In genomic region chr11:8033312-8033715, GRCh38 we compare ENCODE assay signal across 9 cellular contexts. TPM values are rescaled to one million over a fixed set of nuclear protein-coding genes. Genes with fewer than 3 reads are reported as not detected.
DNase-seq lines count a peak whose midpoint lies in the region; ATAC-seq and TF ChIP-seq lines count a peak whose summit lies in the region.
"Had no signal": no experiment of that assay in that cellular context is flagged by ENCODE, and none has a peak within 500 bp of the region (broad histone marks: within the 10 kb centered on the region; RNA-seq: fewer than 3 reads in every experiment).

No MANE protein-coding gene starts in this region.

- H3K9me3 Mint-ChIP-seq in activated naive CD8-positive, alpha-beta T cell treated with anti-CD3 and anti-CD28 coated beads for 36 hours: no peaks in the 10 kb centered on the region
- H3K9me3 Mint-ChIP-seq: activated naive CD4-positive, alpha-beta T cell treated with anti-CD3 and anti-CD28 coated beads, Interleukin-2, amount 50 U/mL, for 24 hours had no signal

- peaks cover 3% of the 10 kb centered on the region for H3K4me1 Mint-ChIP-seq in activated naive CD8-positive, alpha-beta T cell treated with anti-CD3 and anti-CD28 coated beads for 36 hours

- no peak overlapping the region for H3K27ac Mint-ChIP-seq in activated naive CD8-positive, alpha-beta T cell treated with anti-CD3 and anti-CD28 coated beads for 36 hours
- H3K27ac Mint-ChIP-seq: activated naive CD4-positive, alpha-beta T cell treated with anti-CD3 and anti-CD28 coated beads, Interleukin-2, amount 50 U/mL, for 24 hours had no signal

- H3K27ac ChIP-seq in cardiac muscle cell (no peak overlapping the region), psoas muscle (no peak overlapping the region)

- intact Hi-C loops in psoas muscle (cut with DNase I): loop anchor here (1.0 to 5.0 kb wide), 6 partner anchors 27 to 67 kb away; no protein-coding TSS in a partner anchor

- H3K4me3 Mint-ChIP-seq in activated naive CD8-positive, alpha-beta T cell treated with anti-CD3 and anti-CD28 coated beads for 36 hours: no peak overlapping the region
- H3K4me3 Mint-ChIP-seq: activated naive CD4-positive, alpha-beta T cell treated with anti-CD3 and anti-CD28 coated beads, Interleukin-2, amount 50 U/mL, for 24 hours had no signal

- H3K9me3 ChIP-seq in cardiac muscle cell (ENCODE audit: low read depth): no peaks in the 10 kb centered on the region
- H3K9me3 ChIP-seq in psoas muscle: no peaks in the 10 kb centered on the region

- peak; percentile 77 for ATAC-seq in GM21576 (IDR thresholded peaks at IDR 0.05; ENCODE audit: unreplicated experiment)
- peak; percentile 88 to 96 (median 90) for ATAC-seq in psoas muscle

- WGBS in psoas muscle, 3 donors: 19 to 28% (median 20%) methylated on average over 9 of the region's 9 CpGs

- H3K36me3 ChIP-seq in cardiac muscle cell: no peaks in the 10 kb centered on the region
- no peaks in the 10 kb centered on the region for H3K36me3 ChIP-seq in psoas muscle (ENCODE audit: insufficient read depth in 1 of 2, low read depth in 1 of 2)

- H3K36me3 Mint-ChIP-seq in activated naive CD8-positive, alpha-beta T cell treated with anti-CD3 and anti-CD28 coated beads for 36 hours: no peaks in the 10 kb centered on the region
- H3K36me3 Mint-ChIP-seq: activated naive CD4-positive, alpha-beta T cell treated with anti-CD3 and anti-CD28 coated beads, Interleukin-2, amount 50 U/mL, for 24 hours had no signal

- no peaks in the 10 kb centered on the region for H3K4me1 ChIP-seq in cardiac muscle cell (ENCODE audit: low read depth)
- H3K4me1 ChIP-seq in psoas muscle: no peaks in the 10 kb centered on the region

- DNase-seq in DMS 273 (lab: John Stamatoyannopoulos, UW; ENCODE audit: unreplicated experiment) (peak; percentile 79), LoVo (ENCODE audit: low spot score) (peak; percentile 72), SK-N-DZ (ENCODE audit: low spot score) (peak; percentile 68), cardiac muscle cell (ENCODE audit: low read depth in 1 of 2, low spot score in 1 of 2) (peak; percentile 91 to 93), psoas muscle (peak; percentile 81 to 89), NK-92 (lab: John Stamatoyannopoulos, UW; ENCODE audit: unreplicated experiment) (no peak)
- peak; percentile 49 for DNase-seq in activated naive CD8-positive, alpha-beta T cell treated with anti-CD3 and anti-CD28 coated beads for 36 hours

- peaks cover 31% of the 10 kb centered on the region for H3K27me3 Mint-ChIP-seq in activated naive CD8-positive, alpha-beta T cell treated with anti-CD3 and anti-CD28 coated beads for 36 hours

- H3K4me3 ChIP-seq in cardiac muscle cell (no peak overlapping the region), psoas muscle (no peak overlapping the region)

- TF ChIP-seq CTCF in cardiac muscle cell (IDR thresholded peaks at IDR 0.05; ENCODE audit: low read depth, low read length) (peak; percentile 91), psoas muscle (IDR thresholded peaks at IDR 0.05) (peak; percentile 84)

- H3K27me3 ChIP-seq in cardiac muscle cell (peaks cover 28% of the 10 kb centered on the region), psoas muscle (ENCODE audit: insufficient read depth in 3 of 3, low read length in 2 of 3) (peaks cover 0 to 2% (median 0%) of the 10 kb centered on the region in 3 donors)

RNA-seq across cellular contexts. Expression of gene EIF3F, which starts 46.2 kb away (rescaled TPM):
- polyA plus RNA-seq in SK-N-DZ (2014; cell fraction: cytosol; rRNA removed): 348 and 349 TPM in 2 replicates
- 185 and 339 TPM in 2 replicates for polyA plus RNA-seq in SK-N-DZ (2014; cell fraction: nucleus; rRNA removed)
- total RNA-seq in activated naive CD8-positive, alpha-beta T cell treated with anti-CD3 and anti-CD28 coated beads for 36 hours: 100 to 1,000 TPM; 314 to 316 TPM
- total RNA-seq in cardiac muscle cell: 271 and 306 TPM in 2 replicates
- 150 and 215 TPM in 2 replicates for polyA plus RNA-seq in cardiac muscle cell
- 100 to 1,000 TPM; 149 to 208 (median 202) TPM for total RNA-seq in psoas muscle
- 100 to 1,000 TPM; 388 to 539 (median 468) TPM for polyA plus RNA-seq in psoas muscle

RNA-seq across cellular contexts. Expression of gene TUB, which starts 47.7 kb away (rescaled TPM):
- 60.9 and 82.4 TPM in 2 replicates for polyA plus RNA-seq in SK-N-DZ (2014; cell fraction: cytosol; rRNA removed)
- polyA plus RNA-seq in SK-N-DZ (2014; cell fraction: nucleus; rRNA removed): 213 and 243 TPM in 2 replicates
- under 1 TPM; 0.19 to 0.34 TPM for total RNA-seq in activated naive CD8-positive, alpha-beta T cell treated with anti-CD3 and anti-CD28 coated beads for 36 hours
- 22.9 and 48.2 TPM in 2 replicates for total RNA-seq in cardiac muscle cell
- polyA plus RNA-seq in cardiac muscle cell: 6.7 and 16.1 TPM in 2 replicates
- total RNA-seq in psoas muscle: 1 to 10 TPM in 3 of 4 donors, under 1 TPM in 1; 0.91 to 4.6 (median 1.3) TPM
- polyA plus RNA-seq in psoas muscle: under 1 TPM; 0.25 to 0.51 (median 0.39) TPM
